In the genomic region with DNA sequence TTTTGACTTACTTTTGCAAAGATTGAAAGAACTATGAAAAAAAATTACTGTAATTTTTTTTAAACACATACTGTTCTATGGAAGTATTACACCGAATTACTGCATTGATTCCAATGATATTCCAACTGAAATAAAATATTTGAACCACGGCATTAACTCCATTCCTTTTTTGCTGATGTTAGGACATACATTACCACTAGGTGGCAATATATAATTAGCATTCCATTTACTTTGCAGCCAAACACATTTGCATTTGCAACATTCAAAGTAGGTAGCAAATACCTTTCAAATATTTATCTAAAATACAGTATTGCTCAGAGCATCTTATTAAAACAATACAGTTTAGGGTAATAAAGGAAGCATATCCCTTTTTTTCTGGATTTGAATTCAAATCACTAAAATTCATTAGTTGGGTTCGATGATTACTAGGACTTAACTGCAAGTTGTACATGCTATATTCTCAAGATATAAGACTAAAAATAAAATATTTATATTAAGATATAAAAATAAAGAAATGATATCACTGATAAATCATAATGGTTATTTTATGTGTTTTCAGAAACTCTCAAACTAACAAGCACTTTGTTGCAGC, we compare ENCODE assay signal across 9 cellular contexts. TPM values are rescaled to one million over a fixed set of nuclear protein-coding genes. Genes with fewer than 3 reads are reported as not detected.
DNase-seq lines count a peak whose midpoint lies in the region; ATAC-seq and TF ChIP-seq lines count a peak whose summit lies in the region.
"Had no signal": no experiment of that assay in that cellular context is flagged by ENCODE, and none has a peak within 500 bp of the region (broad histone marks: within the 10 kb centered on the region; RNA-seq: fewer than 3 reads in every experiment).

No MANE protein-coding gene starts in this region.

- H3K4me3 ChIP-seq in GM23248 (no peak overlapping the region), colonic mucosa (no peak overlapping the region), neural progenitor cell (no peak overlapping the region)
- H3K4me3 ChIP-seq: SJSA1 had no signal

- no peak for ATAC-seq in HG03280 (IDR thresholded peaks at IDR 0.05; ENCODE audit: unreplicated experiment)
- no peak for ATAC-seq in activated naive CD8-positive, alpha-beta T cell treated with anti-CD3 and anti-CD28 coated beads, Interleukin-2, amount 50 U/mL, for 24 hours
- ATAC-seq in GM18502 (IDR thresholded peaks at IDR 0.05; ENCODE audit: poor library complexity, unreplicated experiment): no peak

- H3K27ac Mint-ChIP-seq in neural progenitor cell: no peak overlapping the region
- H3K27ac Mint-ChIP-seq in activated naive CD8-positive, alpha-beta T cell treated with anti-CD3 and anti-CD28 coated beads, Interleukin-2, amount 50 U/mL, for 24 hours: no peak overlapping the region

- H3K4me2 ChIP-seq in GM23248 (ENCODE audit: unreplicated experiment): no peak overlapping the region
- H3K4me2 ChIP-seq in neural progenitor cell: no peak overlapping the region

- H3K36me3 Mint-ChIP-seq in neural progenitor cell: peaks cover 53% of the 10 kb centered on the region
- peaks cover 51% of the 10 kb centered on the region for H3K36me3 Mint-ChIP-seq in activated naive CD8-positive, alpha-beta T cell treated with anti-CD3 and anti-CD28 coated beads, Interleukin-2, amount 50 U/mL, for 24 hours (ENCODE audit: low read depth)

- no peaks in the 10 kb centered on the region for H4K20me1 ChIP-seq in GM23248 (ENCODE audit: insufficient read depth)
- no peaks in the 10 kb centered on the region for H4K20me1 ChIP-seq in neural progenitor cell (ENCODE audit: low read depth)

- H3K79me2 ChIP-seq in GM23248 (ENCODE audit: insufficient read depth) (peaks cover 22% of the 10 kb centered on the region), neural progenitor cell (ENCODE audit: low read depth) (peaks cover 29% of the 10 kb centered on the region)

- no peaks in the 10 kb centered on the region for H3K27me3 Mint-ChIP-seq in neural progenitor cell (ENCODE audit: insufficient read depth, low read depth)
- H3K27me3 Mint-ChIP-seq in activated naive CD8-positive, alpha-beta T cell treated with anti-CD3 and anti-CD28 coated beads, Interleukin-2, amount 50 U/mL, for 24 hours: no peaks in the 10 kb centered on the region

- no peaks in the 10 kb centered on the region for H3K4me1 ChIP-seq in GM23248 (ENCODE audit: insufficient read depth)
- no peaks in the 10 kb centered on the region for H3K4me1 ChIP-seq in colonic mucosa
- peaks cover 24% of the 10 kb centered on the region for H3K4me1 ChIP-seq in neural progenitor cell
- H3K4me1 ChIP-seq: SJSA1 had no signal

- whole genome bisulfite sequencing in GM23248 (ENCODE audit: low coverage in 1 of 2, low lambda C conversion rate in 2 of 2, missing lambda C conversion rate in 2 of 2), 2 experiments: 46 to 53% methylated on average over 3 of the region's 3 CpGs

- H3K9ac ChIP-seq in GM23248 (no peak overlapping the region), colonic mucosa (ENCODE audit: low read depth in 2 of 2, low read length in 2 of 2) (no peak overlapping the region), neural progenitor cell (no peak overlapping the region)

- intact Hi-C loops in colonic mucosa (cut with DNase I): no loop called here

- no peak overlapping the region for H3K27ac ChIP-seq in GM23248
- H3K27ac ChIP-seq in colonic mucosa: no peak overlapping the region
- no peak overlapping the region for H3K27ac ChIP-seq in neural progenitor cell
- H3K27ac ChIP-seq: SJSA1 had no signal

- in situ Hi-C loops in GM23248 (cut with MboI): no loop called here

- peaks cover 38% of the 10 kb centered on the region for H3K9me3 Mint-ChIP-seq in neural progenitor cell
- H3K9me3 Mint-ChIP-seq in activated naive CD8-positive, alpha-beta T cell treated with anti-CD3 and anti-CD28 coated beads, Interleukin-2, amount 50 U/mL, for 24 hours: peaks cover 16% of the 10 kb centered on the region

- H3K27me3 ChIP-seq in GM23248 (replicated peaks; ENCODE audit: insufficient read depth): no peaks in the 10 kb centered on the region
- no peaks in the 10 kb centered on the region for H3K27me3 ChIP-seq in colonic mucosa
- no peaks in the 10 kb centered on the region for H3K27me3 ChIP-seq in neural progenitor cell
- H3K27me3 ChIP-seq: SJSA1 had no signal

- H3K4me3 Mint-ChIP-seq in neural progenitor cell: no peak overlapping the region
- no peak overlapping the region for H3K4me3 Mint-ChIP-seq in activated naive CD8-positive, alpha-beta T cell treated with anti-CD3 and anti-CD28 coated beads, Interleukin-2, amount 50 U/mL, for 24 hours

- H3K4me1 Mint-ChIP-seq in neural progenitor cell: no peaks in the 10 kb centered on the region
- peaks cover 2% of the 10 kb centered on the region for H3K4me1 Mint-ChIP-seq in activated naive CD8-positive, alpha-beta T cell treated with anti-CD3 and anti-CD28 coated beads, Interleukin-2, amount 50 U/mL, for 24 hours

- no peaks in the 10 kb centered on the region for H3F3A ChIP-seq in GM23248 (ENCODE audit: insufficient read depth)
- H3F3A ChIP-seq in neural progenitor cell (ENCODE audit: low read depth): peaks cover 7% of the 10 kb centered on the region

- H3K9me3 ChIP-seq in GM23248 (ENCODE audit: low read depth) (no peaks in the 10 kb centered on the region), colonic mucosa (no peaks in the 10 kb centered on the region), neural progenitor cell (ENCODE audit: low read depth) (no peaks in the 10 kb centered on the region)
- H3K9me3 ChIP-seq: SJSA1 had no signal

- H3K9me2 ChIP-seq in GM23248 (ENCODE audit: insufficient read depth): no peaks in the 10 kb centered on the region

- H3K36me3 ChIP-seq in GM23248 (ENCODE audit: low read depth) (no peaks in the 10 kb centered on the region; the same call in 1 of the 2 replicates), colonic mucosa (no peaks in the 10 kb centered on the region), neural progenitor cell (no peaks in the 10 kb centered on the region)

- TF ChIP-seq CTCF in colonic mucosa (IDR thresholded peaks at IDR 0.05) (peak; percentile 76), neural progenitor cell (IDR thresholded peaks at IDR 0.05) (peak; percentile 76)

- peak; percentile 19 for DNase-seq in DMS114 treated with DMSO at 0.1 percent for 48 hours (lab: John Stamatoyannopoulos, UW; ENCODE audit: unreplicated experiment)
- DNase-seq in GM23248: peak; percentile 56
- DNase-seq in NCI-H2227 treated with DMSO at 0.1 percent for 48 hours (lab: John Stamatoyannopoulos, UW): peak; percentile 51
- no peak for DNase-seq in colonic mucosa
- peak; percentile 20 for DNase-seq in neural progenitor cell (ENCODE audit: low spot score)
- DNase-seq in activated naive CD8-positive, alpha-beta T cell treated with anti-CD3 and anti-CD28 coated beads, Interleukin-2, amount 50 U/mL, for 24 hours: no peak

- H2AFZ ChIP-seq in GM23248 (no peak overlapping the region), neural progenitor cell (replicated peaks) (no peak overlapping the region)

RNA-seq across cellular contexts. Expression of gene LANCL1, which starts 31.3 kb away (rescaled TPM):
- total RNA-seq in GM23248 (2014; rRNA removed; shearing (Covaris generic)): 29.0 and 33.8 TPM in 2 replicates
- polyA plus RNA-seq in GM23248 (2016; fragmentation: Nextera tagmentation; extraction: Ambion mirVana): 35.8 and 37.9 TPM in 2 replicates
- total RNA-seq in colonic mucosa: 10 to 100 TPM; 24.2 to 27.0 TPM
- total RNA-seq in neural progenitor cell (ENCODE audit: low replicate concordance): 95.5 and 122 TPM in 2 replicates

Comparison
In these comparisons a context has a peak if more than half of its experiments do, and no peak if none do; other contexts are left out.
1. DNase-seq: peak in DMS114 treated with DMSO at 0.1 percent for 48 hours (single experiment), GM23248 (single experiment), NCI-H2227 treated with DMSO at 0.1 percent for 48 hours (single experiment) and neural progenitor cell (single experiment); none in colonic mucosa (single experiment) and activated naive CD8-positive, alpha-beta T cell treated with anti-CD3 and anti-CD28 coated beads, Interleukin-2, amount 50 U/mL, for 24 hours (single experiment).